ENCODE assay signal across 9 cellular contexts in genomic region chr19:4454952-4455738, GRCh38. TPM values are rescaled to one million over a fixed set of nuclear protein-coding genes. Genes with fewer than 3 reads are reported as not detected.
DNase-seq lines count a peak whose midpoint lies in the region; ATAC-seq lines count a peak whose summit lies in the region.
"Had no signal": no experiment of that assay in that cellular context is flagged by ENCODE, and none has a peak within 500 bp of the region (broad histone marks: within the 10 kb centered on the region; RNA-seq: fewer than 3 reads in every experiment).

No MANE protein-coding gene starts in this region.

- no peaks in the 10 kb centered on the region for H3K27me3 Mint-ChIP-seq in stimulated activated naive CD8-positive, alpha-beta T cell treated with anti-CD3 and anti-CD28 coated beads, Interleukin-15, amount 100 ng/mL, for 72 hours
- H3K27me3 Mint-ChIP-seq: stimulated activated naive CD8-positive, alpha-beta T cell treated with anti-CD3 and anti-CD28 coated beads, Interleukin-15, Interleukin-2, amounts not matched to agents 100 ng/mL and 50 ng/mL, for 24 hours had no signal

- H4K91ac ChIP-seq in mesenchymal stem cell (ENCODE audit: low read length), result peak overlapping the region; percentile 83

- peak overlapping the region in 1 of 2 experiments; percentile 71 for H3K18ac ChIP-seq in mesenchymal stem cell (ENCODE audit: low read depth in 1 of 2, low read length in 2 of 2)

- peak overlapping the region; percentile 37 to 65 for H3K4ac ChIP-seq in mesenchymal stem cell (ENCODE audit: low read depth in 1 of 2, low read length in 2 of 2)

- peak overlapping the region; percentile 94 for H3K4me2 ChIP-seq in mesenchymal stem cell (ENCODE audit: low read length, poor library complexity, severe bottlenecking)

- peaks cover 39 to 45% of the 10 kb centered on the region in 2 experiments for H3K36me3 ChIP-seq in mesenchymal stem cell (ENCODE audit: control insufficient read depth in 1 of 2, insufficient read depth in 2 of 2, low read depth in 1 of 2, low read length in 2 of 2)

- peak overlapping the region; percentile 60 for H3K27ac ChIP-seq in cingulate gyrus (ENCODE audit: low read depth, low read length)
- H3K27ac ChIP-seq in mesenchymal stem cell (ENCODE audit: low read length, poor library complexity, severe bottlenecking), result peak overlapping the region; percentile 91

- peak overlapping the region; percentile 100 for H3K9ac ChIP-seq in mesenchymal stem cell (ENCODE audit: low read length)

- H3K4me1 Mint-ChIP-seq in stimulated activated naive CD8-positive, alpha-beta T cell treated with anti-CD3 and anti-CD28 coated beads, Interleukin-15, amount 100 ng/mL, for 72 hours, result peaks cover 27% of the 10 kb centered on the region

- peaks cover 38% of the 10 kb centered on the region for H3K4me1 ChIP-seq in mesenchymal stem cell (ENCODE audit: control insufficient read depth, insufficient read depth, low read depth, low read length)

- H3K27me3 ChIP-seq in mesenchymal stem cell (ENCODE audit: control insufficient read depth in 1 of 2, insufficient read depth in 1 of 2, low read length in 2 of 2), result no peaks in the 10 kb centered on the region

- H2BK5ac ChIP-seq in mesenchymal stem cell (ENCODE audit: low read depth, low read length, poor library complexity, severe bottlenecking), result peak overlapping the region; percentile 66

- H2AFZ ChIP-seq in mesenchymal stem cell (ENCODE audit: low read depth, low read length), result no peak overlapping the region

- H3K9me3 ChIP-seq in mesenchymal stem cell (ENCODE audit: control insufficient read depth, low read length), result no peaks in the 10 kb centered on the region

- no peak overlapping the region for H3K4me3 Mint-ChIP-seq in stimulated activated naive CD8-positive, alpha-beta T cell treated with anti-CD3 and anti-CD28 coated beads, Interleukin-15, amount 100 ng/mL, for 72 hours

- no peak for ATAC-seq in stimulated activated naive CD8-positive, alpha-beta T cell treated with anti-CD3 and anti-CD28 coated beads, Interleukin-15, amount 100 ng/mL, for 72 hours
- ATAC-seq in stimulated activated naive CD8-positive, alpha-beta T cell treated with anti-CD3 and anti-CD28 coated beads, Interleukin-15, Interleukin-2, amounts not matched to agents 100 U/mL and 50 U/mL, for 24 hours, result no peak
- ATAC-seq in HG03571 (IDR thresholded peaks at IDR 0.05; ENCODE audit: unreplicated experiment), result no peak

- peak overlapping the region; percentile 20 for H4K8ac ChIP-seq in mesenchymal stem cell (ENCODE audit: low read length)

- peaks cover 30% of the 10 kb centered on the region for H3K79me1 ChIP-seq in mesenchymal stem cell (replicated peaks; ENCODE audit: low read length, poor library complexity, severe bottlenecking)

- WGBS in mesenchymal stem cell, result 77% methylated on average over 22 of the region's 24 CpGs

- DNase-seq in stimulated activated naive CD8-positive, alpha-beta T cell treated with anti-CD3 and anti-CD28 coated beads, Interleukin-15, amount 100 ng/mL, for 72 hours, result no peak
- DNase-seq in stimulated activated naive CD8-positive, alpha-beta T cell treated with anti-CD3 and anti-CD28 coated beads, Interleukin-15, Interleukin-2, amounts not matched to agents 100 U/mL and 50 U/mL, for 24 hours, result no peak
- peak; percentile 37 for DNase-seq in mesenchymal stem cell
- no peak for DNase-seq in NCI-H345 (lab: John Stamatoyannopoulos, UW)
- no peak for DNase-seq in UCSD-AML1 (lab: John Stamatoyannopoulos, UW; ENCODE audit: unreplicated experiment)
- DNase-seq in 8988T, result no peak

- peak overlapping the region; percentile 58 for H2AK5ac ChIP-seq in mesenchymal stem cell (ENCODE audit: low read length, severe bottlenecking)

- H2BK12ac ChIP-seq in mesenchymal stem cell (ENCODE audit: low read length in 2 of 2), result peak overlapping the region; percentile 11 to 73

- H3K9me3 Mint-ChIP-seq in stimulated activated naive CD8-positive, alpha-beta T cell treated with anti-CD3 and anti-CD28 coated beads, Interleukin-15, amount 100 ng/mL, for 72 hours, result no peaks in the 10 kb centered on the region
- H3K9me3 Mint-ChIP-seq: stimulated activated naive CD8-positive, alpha-beta T cell treated with anti-CD3 and anti-CD28 coated beads, Interleukin-15, Interleukin-2, amounts not matched to agents 100 ng/mL and 50 ng/mL, for 24 hours had no signal

- peak overlapping the region; percentile 65 for H2BK15ac ChIP-seq in mesenchymal stem cell (ENCODE audit: low read depth, poor library complexity, severe bottlenecking)

- no peak overlapping the region for H2BK120ac ChIP-seq in mesenchymal stem cell (ENCODE audit: low read depth, low read length)

- H3K14ac ChIP-seq in mesenchymal stem cell (ENCODE audit: low read length in 2 of 2), result peak overlapping the region in 1 of 2 experiments; percentile 58

- peak overlapping the region; percentile 21 to 91 for H3K27ac Mint-ChIP-seq in stimulated activated naive CD8-positive, alpha-beta T cell treated with anti-CD3 and anti-CD28 coated beads, Interleukin-15, amount 100 ng/mL, for 72 hours

- peak overlapping the region in 1 of 2 experiments; percentile 56 for H3K23ac ChIP-seq in mesenchymal stem cell (ENCODE audit: low read length in 2 of 2)

- peak overlapping the region; percentile 34 to 99 for H3K4me3 ChIP-seq in mesenchymal stem cell (ENCODE audit: insufficient read depth in 1 of 2, low read depth in 1 of 2, low read length in 2 of 2)

RNA-seq across cellular contexts. Expression of gene UBXN6, which starts 2.4 kb away (rescaled TPM):
- 89.7 TPM for polyA plus RNA-seq in mesenchymal stem cell (2013, experiment 1 of 2)
- 95.2 TPM for polyA plus RNA-seq in mesenchymal stem cell (2013, experiment 2 of 2)

RNA-seq across cellular contexts. Expression of gene HDGFL2, which starts 17.0 kb away (rescaled TPM):
- polyA plus RNA-seq in mesenchymal stem cell (2013, experiment 1 of 2), result 45.0 TPM
- polyA plus RNA-seq in mesenchymal stem cell (2013, experiment 2 of 2), result 43.4 TPM

RNA-seq across cellular contexts. Expression of gene CHAF1A, which starts 52.7 kb away (rescaled TPM):
- 7.6 TPM for polyA plus RNA-seq in mesenchymal stem cell (2013, experiment 1 of 2)
- 6.3 TPM for polyA plus RNA-seq in mesenchymal stem cell (2013, experiment 2 of 2)

RNA-seq across cellular contexts. Expression of gene SH3GL1, which starts 54.8 kb away (rescaled TPM):
- polyA plus RNA-seq in mesenchymal stem cell (2013, experiment 1 of 2), result 108 TPM
- polyA plus RNA-seq in mesenchymal stem cell (2013, experiment 2 of 2), result 106 TPM
